ENCODE assay signal across 13 cellular contexts in the genomic region with DNA sequence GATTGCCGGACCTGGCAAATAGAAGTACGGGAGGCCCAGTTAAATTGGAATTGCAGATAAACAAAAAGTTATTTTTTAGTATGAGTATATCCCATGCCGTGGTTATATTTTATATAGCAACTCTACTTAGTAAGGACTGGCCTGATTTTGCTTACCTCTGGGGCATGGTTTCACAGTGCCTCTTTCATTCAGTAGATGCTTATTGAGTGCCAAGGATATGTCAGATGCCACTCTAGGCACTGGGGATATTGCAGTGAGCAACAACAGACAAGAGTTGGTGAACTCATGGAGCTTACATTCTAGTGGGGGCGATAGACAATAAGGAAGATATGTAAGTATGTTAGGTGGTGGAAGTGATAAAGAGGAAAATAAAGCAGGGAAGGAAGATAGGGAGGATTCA.
"Had no signal": no experiment of that assay in that cellular context is flagged by ENCODE, and none has a peak within 500 bp of the region (broad histone marks: within the 10 kb centered on the region; RNA-seq: fewer than 3 reads in every experiment).

No MANE protein-coding gene starts in this region.

- H3K36me3 ChIP-seq: esophagus muscularis mucosa, lower lobe of right lung, ovary had no signal

- H3K4me3 Mint-ChIP-seq: activated naive CD8-positive, alpha-beta T cell treated with anti-CD3 and anti-CD28 coated beads, Interleukin-2, amount 10 ng/mL, durations not matched to agents 7 days and 5 days; activated T-helper 1 cell treated with anti-CD3 and anti-CD28 coated beads, Interleukin-12 subunit alpha, Interleukin-12 subunit beta, Interleukin-2, Interleukin-4 antibody, amounts not matched to agents 30 ng/mL and 10 ng/mL and 1 ng/mL, durations not matched to agents 14 hours and 24 hours and 36 hours; immature natural killer cell; stimulated activated memory B cell treated with anti-CD40 and anti-IgM and Interleukin-4, amounts not matched to agents 10 μg/mL and 1 μg/mL and 100 μg/mL, for 72 hours had no signal

- H3K27me3 Mint-ChIP-seq: stimulated activated memory B cell treated with anti-CD40 and anti-IgM and Interleukin-4, amounts not matched to agents 10 μg/mL and 1 μg/mL and 100 μg/mL, for 72 hours had no signal

- DNase-seq: activated CD4-positive, alpha-beta T cell treated with anti-CD3 and anti-CD28 coated beads, Interleukin-2, amount 50 U/mL, for 1 hour; activated CD8-positive, alpha-beta memory T cell treated with anti-CD3 and anti-CD28 coated beads for 24 hours; activated naive CD4-positive, alpha-beta T cell; activated naive CD8-positive, alpha-beta T cell treated with anti-CD3 and anti-CD28 coated beads, Interleukin-2, amount 10 ng/mL, durations not matched to agents 7 days and 5 days; glutamatergic neuron; immature natural killer cell; lower lobe of right lung; midbrain; ovary; stimulated activated CD4-positive, alpha-beta T cell treated with anti-CD3 and anti-CD28 coated beads, Interleukin-2, amount 100 ng/mL, for 48 hours had no signal

- H3K4me3 ChIP-seq: esophagus muscularis mucosa, lower lobe of right lung, ovary had no signal

- H3K4me1 ChIP-seq: lower lobe of right lung had no signal

- H3K36me3 Mint-ChIP-seq: activated naive CD8-positive, alpha-beta T cell treated with anti-CD3 and anti-CD28 coated beads, Interleukin-2, amount 10 ng/mL, durations not matched to agents 7 days and 5 days; immature natural killer cell; stimulated activated memory B cell treated with anti-CD40 and anti-IgM and Interleukin-4, amounts not matched to agents 10 μg/mL and 1 μg/mL and 100 μg/mL, for 72 hours had no signal

- H3K9me3 ChIP-seq: esophagus muscularis mucosa, lower lobe of right lung, ovary had no signal

- H3K27ac Mint-ChIP-seq: activated naive CD8-positive, alpha-beta T cell treated with anti-CD3 and anti-CD28 coated beads, Interleukin-2, amount 10 ng/mL, durations not matched to agents 7 days and 5 days; activated T-helper 1 cell treated with anti-CD3 and anti-CD28 coated beads, Interleukin-12 subunit alpha, Interleukin-12 subunit beta, Interleukin-2, Interleukin-4 antibody, amounts not matched to agents 30 ng/mL and 10 ng/mL and 1 ng/mL, durations not matched to agents 14 hours and 24 hours and 36 hours; immature natural killer cell; stimulated activated memory B cell treated with anti-CD40 and anti-IgM and Interleukin-4, amounts not matched to agents 10 μg/mL and 1 μg/mL and 100 μg/mL, for 72 hours had no signal

- H3K9me3 Mint-ChIP-seq: activated naive CD8-positive, alpha-beta T cell treated with anti-CD3 and anti-CD28 coated beads, Interleukin-2, amount 10 ng/mL, durations not matched to agents 7 days and 5 days; activated T-helper 1 cell treated with anti-CD3 and anti-CD28 coated beads, Interleukin-12 subunit alpha, Interleukin-12 subunit beta, Interleukin-2, Interleukin-4 antibody, amounts not matched to agents 30 ng/mL and 10 ng/mL and 1 ng/mL, durations not matched to agents 14 hours and 24 hours and 36 hours; stimulated activated memory B cell treated with anti-CD40 and anti-IgM and Interleukin-4, amounts not matched to agents 10 μg/mL and 1 μg/mL and 100 μg/mL, for 72 hours had no signal

- H3K27ac ChIP-seq: esophagus muscularis mucosa, lower lobe of right lung, ovary had no signal

- H3K27me3 ChIP-seq: esophagus muscularis mucosa, ovary had no signal

- H3K4me1 Mint-ChIP-seq: activated naive CD8-positive, alpha-beta T cell treated with anti-CD3 and anti-CD28 coated beads, Interleukin-2, amount 10 ng/mL, durations not matched to agents 7 days and 5 days; immature natural killer cell; stimulated activated memory B cell treated with anti-CD40 and anti-IgM and Interleukin-4, amounts not matched to agents 10 μg/mL and 1 μg/mL and 100 μg/mL, for 72 hours had no signal
